In genomic region chr7:68434857-68435256, GRCh38 we compare ENCODE assay signal across 25 cellular contexts.
"Had no signal": no experiment of that assay in that cellular context is flagged by ENCODE, and none has a peak within 500 bp of the region (broad histone marks: within the 10 kb centered on the region; RNA-seq: fewer than 3 reads in every experiment).

No MANE protein-coding gene starts in this region.

- H3K79me2 ChIP-seq: parathyroid adenoma had no signal

- H3K36me3 ChIP-seq: heart left ventricle, right atrium auricular region, uterus, WERI-Rb-1 had no signal

- H2AFZ ChIP-seq: parathyroid adenoma had no signal

- DNase-seq: activated CD4-positive, alpha-beta memory T cell treated with anti-CD3 and anti-CD28 coated beads, Interleukin-2, amount 10 ng/mL, durations not matched to agents 7 days and 5 days; activated CD4-positive, alpha-beta T cell treated with anti-CD3 and anti-CD28 coated beads for 48 hours; activated gamma-delta T cell treated with Interleukin-2 at 50 U/mL for 16 hours; activated naive CD4-positive, alpha-beta T cell treated with anti-CD3 and anti-CD28 coated beads, Interleukin-2, amount 50 U/mL, for 16 hours; activated naive CD8-positive, alpha-beta T cell treated with anti-CD3 and anti-CD28 coated beads, Interleukin-2, amount 50 U/mL, for 24 hours; activated T-cell treated with anti-CD3 and anti-CD28 coated beads, Interleukin-2, amount 50 U/mL, for 4 hours; amygdala; central memory CD4-positive, alpha-beta T cell; endodermal cell; foreskin fibroblast; heart left ventricle; hypothalamus; naive B cell; occipital lobe; psoas muscle; stimulated activated naive CD4-positive, alpha-beta T cell; T-helper 17 cell; T1000; uterus; WERI-Rb-1 had no signal

- H3K9ac ChIP-seq: parathyroid adenoma had no signal

- H3K4me1 ChIP-seq: parathyroid adenoma, psoas muscle, uterus had no signal

- H3K4me3 ChIP-seq: heart left ventricle, psoas muscle, right atrium auricular region, uterus had no signal

- H3K27ac ChIP-seq: heart left ventricle, parathyroid adenoma, psoas muscle, right atrium auricular region, uterus, WERI-Rb-1 had no signal

- H3K9me3 ChIP-seq: heart left ventricle, psoas muscle, right atrium auricular region, uterus had no signal

- H3K27me3 ChIP-seq: heart left ventricle, right atrium auricular region, uterus had no signal

- ATAC-seq: activated CD4-positive, CD25-positive, alpha-beta regulatory T cell treated with anti-CD3 and anti-CD28 coated beads, Interleukin-2, amount 50 U/mL, for 24 hours; activated naive CD8-positive, alpha-beta T cell treated with anti-CD3 and anti-CD28 coated beads, Interleukin-2, amount 50 U/mL, for 24 hours; activated T-cell treated with anti-CD3 and anti-CD28 coated beads, Interleukin-2, amount 50 U/mL, for 4 hours; activated T-helper 17 cell treated with anti-CD3 and anti-CD28 coated beads, Interleukin-2, amount 50 U/mL, for 72 hours; esophagus mucosa; heart left ventricle; psoas muscle; T-helper 17 cell had no signal
